Comparison of ENCODE assay signal across 9 cellular contexts in the genomic region with DNA sequence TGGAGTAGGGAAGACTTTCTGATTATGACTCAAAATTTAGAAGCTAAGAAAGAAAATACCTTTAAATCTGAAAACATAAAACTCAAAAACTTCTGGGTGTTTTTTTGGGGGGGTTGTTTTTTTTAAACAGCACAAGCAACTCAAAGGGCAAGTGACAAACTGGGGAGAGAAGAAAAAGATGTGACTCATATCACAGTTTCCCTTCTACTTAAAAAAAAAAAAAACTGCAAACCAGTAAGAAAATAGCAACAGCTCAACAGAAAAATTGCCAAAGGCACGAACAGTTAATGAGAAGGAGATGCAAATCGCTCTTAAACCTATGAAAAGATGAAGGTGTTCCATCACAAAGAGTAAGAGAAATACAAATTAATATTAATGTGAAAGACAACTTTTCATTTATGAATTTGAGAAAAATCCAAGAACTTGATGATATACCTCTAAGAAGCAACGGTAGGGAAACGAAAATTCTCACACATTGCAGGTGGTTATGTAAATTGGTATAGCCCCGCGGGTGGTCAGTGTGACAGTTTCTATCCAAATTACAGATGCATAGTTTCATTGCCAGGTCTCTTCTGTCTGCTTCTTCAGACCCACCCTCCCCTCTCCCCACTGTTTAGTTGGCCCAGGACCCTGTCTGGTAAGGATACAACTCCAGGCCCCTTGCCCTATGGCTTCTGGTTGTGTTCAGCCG. TPM values are rescaled to one million over a fixed set of nuclear protein-coding genes. Genes with fewer than 3 reads are reported as not detected.
DNase-seq lines count a peak whose midpoint lies in the region; ATAC-seq and TF ChIP-seq lines count a peak whose summit lies in the region.
"Had no signal": no experiment of that assay in that cellular context is flagged by ENCODE, and none has a peak within 500 bp of the region (broad histone marks: within the 10 kb centered on the region; RNA-seq: fewer than 3 reads in every experiment).

No MANE protein-coding gene starts in this region.

- peaks cover 26% of the 10 kb centered on the region for H3K79me2 ChIP-seq in GM23338 (replicated peaks; ENCODE audit: insufficient read depth)

- intact Hi-C loops in left ventricle myocardium superior (cut with micrococcal nuclease) = no loop called here

- no peak overlapping the region for H3K4me2 ChIP-seq in GM23338

- ATAC-seq in GM18907 (IDR thresholded peaks at IDR 0.05; ENCODE audit: unreplicated experiment) (peak; percentile 76), HG02623 (IDR thresholded peaks at IDR 0.05; ENCODE audit: unreplicated experiment) (peak; percentile 74), left ventricle myocardium superior (no peak), GM23338 (no peak)

- H3K27me3 ChIP-seq in neutrophil (no peaks in the 10 kb centered on the region), GM23338 (ENCODE audit: insufficient read depth) (no peaks in the 10 kb centered on the region)

- H3K27ac Mint-ChIP-seq in GM23338 = no peak overlapping the region

- no peak for TF ChIP-seq CTCF in neutrophil (IDR thresholded peaks at IDR 0.05)
- no peak for TF ChIP-seq CTCF in GM23338 (conservative IDR thresholded peaks at IDR 0.05; ENCODE audit: low read depth in 2 of 2)

- H3K27me3 Mint-ChIP-seq in GM23338 (ENCODE audit: insufficient read depth, low read depth, poor library complexity) = peaks cover 10% of the 10 kb centered on the region

- no peaks in the 10 kb centered on the region for H3K9me2 ChIP-seq in GM23338 (ENCODE audit: insufficient read depth)

- peaks cover 69% of the 10 kb centered on the region for H3K36me3 Mint-ChIP-seq in GM23338 (ENCODE audit: low read depth)

- H3K9me3 ChIP-seq in neutrophil = no peaks in the 10 kb centered on the region

- H3F3A ChIP-seq in GM23338 (replicated peaks; ENCODE audit: low read depth) = 0 out of 2 replicates have a peak, but pooled peaks cover 3% of the 10 kb centered on the region

- H3K4me3 ChIP-seq in neutrophil (ENCODE audit: low read depth in 1 of 2, low read length in 1 of 2) = no peak overlapping the region
- no peak overlapping the region for H3K4me3 ChIP-seq in GM23338

- H3K27ac ChIP-seq in neutrophil (peak overlapping the region; percentile 33), GM23338 (ENCODE audit: low read depth) (no peak overlapping the region)

- peaks cover 56% of the 10 kb centered on the region for H3K36me3 ChIP-seq in neutrophil
- H3K36me3 ChIP-seq in GM23338 (ENCODE audit: insufficient read depth) = peaks cover 11% of the 10 kb centered on the region; the same call in 1 of the 2 replicates

- no peak overlapping the region for H2AFZ ChIP-seq in GM23338

- H3K4me1 Mint-ChIP-seq in GM23338 = peaks cover 8% of the 10 kb centered on the region

- H3K4me3 Mint-ChIP-seq in GM23338 = no peak overlapping the region

- H3K4me1 ChIP-seq in neutrophil (ENCODE audit: control insufficient read depth in 1 of 2, insufficient read depth in 1 of 2, low read depth in 1 of 2, low read length in 1 of 2) (peaks cover 0 to 26% of the 10 kb centered on the region in 2 experiments), GM23338 (ENCODE audit: insufficient read depth) (no peaks in the 10 kb centered on the region)

- DNase-seq in NAMALWA (ENCODE audit: low spot score) (peak; percentile 75), left ventricle myocardium superior (no peak), GM23338 (ENCODE audit: low spot score) (no peak), cerebellum (ENCODE audit: low spot score) (no peak), NCI-H1694 treated with DMSO at 0.1 percent for 48 hours (lab: John Stamatoyannopoulos, UW) (no peak)
- DNase-seq: NCI-H1092 treated with DMSO at 0.1 percent for 48 hours had no signal

- peaks cover 50% of the 10 kb centered on the region for H3K9me3 Mint-ChIP-seq in GM23338

- no peaks in the 10 kb centered on the region for H4K20me1 ChIP-seq in GM23338 (replicated peaks; ENCODE audit: insufficient read depth)

TF ChIP-seq in GM23338, 12 proteins besides CTCF, POLR2A, EP300 and RAD21 (continues in another document):
- TF ChIP-seq, protein P1, sequence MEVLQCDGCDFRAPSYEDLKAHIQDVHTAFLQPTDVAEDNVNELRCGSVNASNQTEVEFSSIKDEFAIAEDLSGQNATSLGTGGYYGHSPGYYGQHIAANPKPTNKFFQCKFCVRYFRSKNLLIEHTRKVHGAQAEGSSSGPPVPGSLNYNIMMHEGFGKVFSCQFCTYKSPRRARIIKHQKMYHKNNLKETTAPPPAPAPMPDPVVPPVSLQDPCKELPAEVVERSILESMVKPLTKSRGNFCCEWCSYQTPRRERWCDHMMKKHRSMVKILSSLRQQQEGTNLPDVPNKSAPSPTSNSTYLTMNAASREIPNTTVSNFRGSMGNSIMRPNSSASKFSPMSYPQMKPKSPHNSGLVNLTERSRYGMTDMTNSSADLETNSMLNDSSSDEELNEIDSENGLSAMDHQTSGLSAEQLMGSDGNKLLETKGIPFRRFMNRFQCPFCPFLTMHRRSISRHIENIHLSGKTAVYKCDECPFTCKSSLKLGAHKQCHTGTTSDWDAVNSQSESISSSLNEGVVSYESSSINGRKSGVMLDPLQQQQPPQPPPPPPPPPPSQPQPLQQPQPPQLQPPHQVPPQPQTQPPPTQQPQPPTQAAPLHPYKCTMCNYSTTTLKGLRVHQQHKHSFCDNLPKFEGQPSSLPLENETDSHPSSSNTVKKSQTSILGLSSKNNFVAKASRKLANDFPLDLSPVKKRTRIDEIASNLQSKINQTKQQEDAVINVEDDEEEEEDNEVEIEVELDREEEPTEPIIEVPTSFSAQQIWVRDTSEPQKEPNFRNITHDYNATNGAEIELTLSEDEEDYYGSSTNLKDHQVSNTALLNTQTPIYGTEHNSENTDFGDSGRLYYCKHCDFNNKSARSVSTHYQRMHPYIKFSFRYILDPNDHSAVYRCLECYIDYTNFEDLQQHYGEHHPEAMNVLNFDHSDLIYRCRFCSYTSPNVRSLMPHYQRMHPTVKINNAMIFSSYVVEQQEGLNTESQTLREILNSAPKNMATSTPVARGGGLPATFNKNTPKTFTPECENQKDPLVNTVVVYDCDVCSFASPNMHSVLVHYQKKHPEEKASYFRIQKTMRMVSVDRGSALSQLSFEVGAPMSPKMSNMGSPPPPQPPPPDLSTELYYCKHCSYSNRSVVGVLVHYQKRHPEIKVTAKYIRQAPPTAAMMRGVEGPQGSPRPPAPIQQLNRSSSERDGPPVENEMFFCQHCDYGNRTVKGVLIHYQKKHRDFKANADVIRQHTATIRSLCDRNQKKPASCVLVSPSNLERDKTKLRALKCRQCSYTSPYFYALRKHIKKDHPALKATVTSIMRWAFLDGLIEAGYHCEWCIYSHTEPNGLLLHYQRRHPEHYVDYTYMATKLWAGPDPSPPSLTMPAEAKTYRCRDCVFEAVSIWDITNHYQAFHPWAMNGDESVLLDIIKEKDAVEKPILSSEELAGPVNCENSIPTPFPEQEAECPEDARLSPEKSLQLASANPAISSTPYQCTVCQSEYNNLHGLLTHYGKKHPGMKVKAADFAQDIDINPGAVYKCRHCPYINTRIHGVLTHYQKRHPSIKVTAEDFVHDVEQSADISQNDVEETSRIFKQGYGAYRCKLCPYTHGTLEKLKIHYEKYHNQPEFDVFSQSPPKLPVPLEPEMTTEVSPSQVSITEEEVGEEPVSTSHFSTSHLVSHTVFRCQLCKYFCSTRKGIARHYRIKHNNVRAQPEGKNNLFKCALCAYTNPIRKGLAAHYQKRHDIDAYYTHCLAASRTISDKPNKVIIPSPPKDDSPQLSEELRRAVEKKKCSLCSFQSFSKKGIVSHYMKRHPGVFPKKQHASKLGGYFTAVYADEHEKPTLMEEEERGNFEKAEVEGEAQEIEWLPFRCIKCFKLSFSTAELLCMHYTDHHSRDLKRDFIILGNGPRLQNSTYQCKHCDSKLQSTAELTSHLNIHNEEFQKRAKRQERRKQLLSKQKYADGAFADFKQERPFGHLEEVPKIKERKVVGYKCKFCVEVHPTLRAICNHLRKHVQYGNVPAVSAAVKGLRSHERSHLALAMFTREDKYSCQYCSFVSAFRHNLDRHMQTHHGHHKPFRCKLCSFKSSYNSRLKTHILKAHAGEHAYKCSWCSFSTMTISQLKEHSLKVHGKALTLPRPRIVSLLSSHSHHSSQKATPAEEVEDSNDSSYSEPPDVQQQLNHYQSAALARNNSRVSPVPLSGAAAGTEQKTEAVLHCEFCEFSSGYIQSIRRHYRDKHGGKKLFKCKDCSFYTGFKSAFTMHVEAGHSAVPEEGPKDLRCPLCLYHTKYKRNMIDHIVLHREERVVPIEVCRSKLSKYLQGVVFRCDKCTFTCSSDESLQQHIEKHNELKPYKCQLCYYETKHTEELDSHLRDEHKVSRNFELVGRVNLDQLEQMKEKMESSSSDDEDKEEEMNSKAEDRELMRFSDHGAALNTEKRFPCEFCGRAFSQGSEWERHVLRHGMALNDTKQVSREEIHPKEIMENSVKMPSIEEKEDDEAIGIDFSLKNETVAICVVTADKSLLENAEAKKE (CRISPR knock-in tag; IDR thresholded peaks at IDR 0.05) = no peak
- no peak for TF ChIP-seq ZNF331 (CRISPR knock-in tag; IDR thresholded peaks at IDR 0.05; ENCODE audit: low read depth)
- TF ChIP-seq NANOG (IDR thresholded peaks at IDR 0.05; ENCODE audit: borderline replicate concordance) = no peak
- no peak for TF ChIP-seq POLR2AphosphoS5 (IDR thresholded peaks at IDR 0.05; ENCODE audit: low read depth)

RNA-seq across cellular contexts. Expression of a gene that starts 9.0 kb away (rescaled TPM):
- total RNA-seq in left ventricle myocardium superior (9.2 TPM), cerebellum (14.7 TPM)
- total RNA-seq in GM23338 (2014; rRNA removed; shearing (Covaris generic)) = 11.1 and 18.2 TPM in 2 replicates
- 14.5 and 16.8 TPM in 2 replicates for polyA plus RNA-seq in GM23338 (2016; fragmentation: Nextera tagmentation; extraction: Ambion mirVana)

RNA-seq across cellular contexts. Expression of a gene that starts 27.5 kb away (rescaled TPM):
- total RNA-seq in left ventricle myocardium superior = 6.3 TPM
- 2.1 and 2.5 TPM in 2 replicates for total RNA-seq in GM23338 (2014; rRNA removed; shearing (Covaris generic))
- polyA plus RNA-seq in GM23338 (2016; fragmentation: Nextera tagmentation; extraction: Ambion mirVana) = 2.2 and 2.4 TPM in 2 replicates
- total RNA-seq in cerebellum = 9.9 TPM

Comparison
In these comparisons a context has a peak if more than half of its experiments do, and no peak if none do; other contexts are left out.
1. ATAC-seq: peak in GM18907 (single experiment) and HG02623 (single experiment); none in left ventricle myocardium superior (single experiment) and GM23338 (single experiment).